8 cellular contexts compared by ENCODE assay signal in the genomic region with DNA sequence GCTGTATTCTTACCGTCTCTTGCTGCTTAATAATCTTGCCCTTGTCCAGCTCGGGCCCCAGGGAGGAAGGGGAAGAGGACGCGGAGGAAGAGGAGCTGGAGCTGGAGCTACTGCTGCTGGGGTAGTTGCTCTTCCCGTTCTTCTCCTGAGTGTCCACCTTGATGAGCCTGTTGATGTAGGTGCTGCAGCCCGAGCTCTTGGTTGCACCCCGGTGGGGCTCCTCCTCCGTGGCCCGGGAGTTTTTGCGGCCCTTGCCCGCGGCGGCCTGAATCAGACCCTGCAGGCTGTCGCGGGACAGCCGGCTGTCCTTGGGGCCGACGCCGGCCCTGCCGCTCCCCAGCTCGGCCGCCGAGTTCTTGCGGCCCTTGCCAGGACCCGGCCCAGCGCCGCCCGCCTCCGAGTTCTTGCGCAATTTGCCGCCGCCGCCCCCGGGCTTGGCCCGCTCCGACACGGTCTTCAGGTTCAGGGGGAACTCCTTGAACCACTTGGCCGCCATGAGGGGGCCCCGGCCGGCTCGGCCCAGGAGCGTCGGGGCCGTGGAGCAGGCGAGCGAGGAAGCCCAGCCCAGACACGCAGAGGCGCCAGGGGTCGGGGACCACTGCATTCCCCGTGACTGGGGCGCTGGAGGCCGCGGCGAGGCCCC. TPM values are rescaled to one million over a fixed set of nuclear protein-coding genes. Genes with fewer than 3 reads are reported as not detected.
DNase-seq lines count a peak whose midpoint lies in the region; ATAC-seq and TF ChIP-seq lines count a peak whose summit lies in the region.

No MANE protein-coding gene starts in this region.

- TF ChIP-seq EP300 in ovary (IDR thresholded peaks at IDR 0.05), result no peak

- H3K4me1 Mint-ChIP-seq in CD8-positive, alpha-beta memory T cell, result peaks cover 9 to 13% (median 11%) of the 10 kb centered on the region in 3 donors

- CTCF ChIA-PET in CD8-positive, alpha-beta memory T cell (lab: Charles Lee), result no interaction called here

- H3K27me3 ChIP-seq in CD8-positive, alpha-beta memory T cell (ENCODE audit: insufficient read depth, low read length, poor library complexity, severe bottlenecking), result peaks cover 19% of the 10 kb centered on the region
- H3K27me3 ChIP-seq in Peyer's patch (peaks cover 0 to 18% of the 10 kb centered on the region in 2 donors), heart right ventricle (peaks cover 0 to 64% (median 27%) of the 10 kb centered on the region in 7 donors), ovary (no peaks in the 10 kb centered on the region)

- TF ChIP-seq CTCF in Peyer's patch (IDR thresholded peaks at IDR 0.05), result no peak
- TF ChIP-seq CTCF in heart right ventricle (IDR thresholded peaks at IDR 0.05), result peak in 1 of 9 donors; percentile 12
- no peak for TF ChIP-seq CTCF in ovary (IDR thresholded peaks at IDR 0.05)

- peaks cover 32 to 62% of the 10 kb centered on the region in 2 donors for H3K27me3 Mint-ChIP-seq in CD8-positive, alpha-beta memory T cell

- H3K36me3 Mint-ChIP-seq in CD8-positive, alpha-beta memory T cell, result no peaks in the 10 kb centered on the region

- WGBS in heart right ventricle, 2 donors, result 3 to 4% methylated on average over 49 to 54 of the region's 54 CpGs
- WGBS in ovary, 3 donors, result 2 to 5% (median 2%) methylated on average over 28 to 54 of the region's 54 CpGs

- intact Hi-C loops in heart right ventricle (cut with DNase I) (loop anchor here in 2 of 10 donors (1.0 to 2.0 kb wide), 2 partner anchors 16 to 17 kb away; no protein-coding TSS in a partner anchor), ovary (cut with DNase I) (no loop called here)

- ATAC-seq in heart right ventricle, result peak; percentile 25 to 79 (median 62)
- ATAC-seq in GM18873 (IDR thresholded peaks at IDR 0.05; ENCODE audit: low FRiP score, unreplicated experiment), result no peak

- no peak overlapping the region for H3K27ac ChIP-seq in CD8-positive, alpha-beta memory T cell (ENCODE audit: low read depth, low read length)
- H3K27ac ChIP-seq in Peyer's patch, result peak overlapping the region; percentile 21 to 67 (median 64)
- peak overlapping the region; percentile 76 to 95 (median 89) for H3K27ac ChIP-seq in heart right ventricle
- H3K27ac ChIP-seq in ovary, result peak overlapping the region in 1 of 2 donors; percentile 37

- no peaks in the 10 kb centered on the region for H3K9me3 ChIP-seq in CD8-positive, alpha-beta memory T cell (ENCODE audit: low read length)
- H3K9me3 ChIP-seq in Peyer's patch, result peaks cover 0 to 9% (median 1%) of the 10 kb centered on the region in 4 donors
- peaks cover 0 to 13% (median 0%) of the 10 kb centered on the region in 11 donors for H3K9me3 ChIP-seq in heart right ventricle
- peaks cover 0 to 5% of the 10 kb centered on the region in 2 donors for H3K9me3 ChIP-seq in ovary

- no peak overlapping the region for H3K27ac Mint-ChIP-seq in CD8-positive, alpha-beta memory T cell

- no peak for TF ChIP-seq POLR2A in Peyer's patch (IDR thresholded peaks at IDR 0.05)
- no peak for TF ChIP-seq POLR2A in ovary (IDR thresholded peaks at IDR 0.05)

- peak overlapping the region in 5 of 7 donors; percentile 56 to 75 (median 62) for H3K4me3 Mint-ChIP-seq in CD8-positive, alpha-beta memory T cell

- no peak overlapping the region for H3K4me3 ChIP-seq in CD8-positive, alpha-beta memory T cell (ENCODE audit: low read length)
- peak overlapping the region; percentile 37 to 54 (median 48) for H3K4me3 ChIP-seq in Peyer's patch
- H3K4me3 ChIP-seq in heart right ventricle, result peak overlapping the region; percentile 48 to 79 (median 67)
- H3K4me3 ChIP-seq in ovary, result peak overlapping the region; percentile 46

- peaks cover 13% of the 10 kb centered on the region for H3K4me1 ChIP-seq in CD8-positive, alpha-beta memory T cell (ENCODE audit: insufficient read depth, low read length)
- H3K4me1 ChIP-seq in Peyer's patch, result peaks cover 3 to 17% (median 8%) of the 10 kb centered on the region in 4 donors
- H3K4me1 ChIP-seq in heart right ventricle, result peaks cover 3 to 41% (median 19%) of the 10 kb centered on the region in 9 donors
- H3K4me1 ChIP-seq in ovary (ENCODE audit: insufficient read depth), result peaks cover 5% of the 10 kb centered on the region

- H3K36me3 ChIP-seq in CD8-positive, alpha-beta memory T cell (ENCODE audit: insufficient read depth, low read length), result no peaks in the 10 kb centered on the region
- no peaks in the 10 kb centered on the region for H3K36me3 ChIP-seq in Peyer's patch
- peaks cover 0 to 25% (median 0%) of the 10 kb centered on the region in 9 donors for H3K36me3 ChIP-seq in heart right ventricle
- H3K36me3 ChIP-seq in ovary, result no peaks in the 10 kb centered on the region

- peaks cover 0 to 5% (median 0%) of the 10 kb centered on the region in 5 donors for H3K9me3 Mint-ChIP-seq in CD8-positive, alpha-beta memory T cell

- DNase-seq in CD8-positive, alpha-beta memory T cell, result peak in 1 of 5 donors; percentile 7
- DNase-seq in Peyer's patch (peak in 1 of 3 donors; percentile 59), heart right ventricle (peak; percentile 36 to 74), ovary (peak; percentile 73 to 86 (median 77)), SIG-M5 treated with dmso at 0.1 percent for 504 hours (lab: John Stamatoyannopoulos, UW; ENCODE audit: unreplicated experiment) (no peak), midbrain (lab: John Stamatoyannopoulos, UW) (no peak), Kasumi-1 (lab: John Stamatoyannopoulos, UW) (no peak)

- POLR2A ChIA-PET in CD8-positive, alpha-beta memory T cell (lab: Charles Lee), result no interaction called here

RNA-seq across cellular contexts. Expression of a gene that starts 0.5 kb away (rescaled TPM):
- total RNA-seq in CD8-positive, alpha-beta memory T cell, result not detected
- polyA plus RNA-seq in CD8-positive, alpha-beta memory T cell, result not detected
- total RNA-seq in Peyer's patch (1 to 10 TPM in 2 of 4 donors, under 1 TPM in 1, not detected in 1; 0.53 to 3.5 (median 1.6) TPM), heart right ventricle (1 to 10 TPM; 1.1 to 3.8 (median 1.8) TPM), ovary (1 to 10 TPM; 3.1 to 8.7 (median 5.8) TPM)
- polyA plus RNA-seq in heart right ventricle (10 to 100 TPM in 1 of 2 donors, 1 to 10 TPM in 1; 5.5 to 13.3 TPM), ovary (1 to 10 TPM; 4.1 to 6.2 TPM)

RNA-seq across cellular contexts. Expression of a gene that starts 0.7 kb away (rescaled TPM):
- not detected for total RNA-seq in CD8-positive, alpha-beta memory T cell
- polyA plus RNA-seq in CD8-positive, alpha-beta memory T cell, result not detected
- total RNA-seq in Peyer's patch (10 to 100 TPM in 1 of 4 donors, 1 to 10 TPM in 3; 1.6 to 19.8 (median 7.3) TPM), heart right ventricle (10 to 100 TPM in 7 of 10 donors, 1 to 10 TPM in 3; 7.9 to 19.6 (median 12.5) TPM), ovary (10 to 100 TPM in 2 of 7 donors, 1 to 10 TPM in 5; 4.3 to 20.5 (median 9.0) TPM)
- polyA plus RNA-seq in heart right ventricle (10 to 100 TPM; 13.7 to 19.6 TPM), ovary (10 to 100 TPM in 1 of 2 donors, 1 to 10 TPM in 1; 6.9 to 15.4 TPM)

RNA-seq across cellular contexts. Expression of a gene that starts 56.9 kb away (rescaled TPM):
- total RNA-seq in CD8-positive, alpha-beta memory T cell, result 10 to 100 TPM; 83.8 to 97.8 TPM
- 16.2 TPM for polyA plus RNA-seq in CD8-positive, alpha-beta memory T cell
- 100 to 1,000 TPM in 1 of 4 donors, 10 to 100 TPM in 3; 21.8 to 159 (median 30.6) TPM for total RNA-seq in Peyer's patch
- total RNA-seq in heart right ventricle, result 10 to 100 TPM; 49.1 to 83.5 (median 59.0) TPM
- polyA plus RNA-seq in heart right ventricle, result 10 to 100 TPM; 19.4 to 28.9 TPM
- total RNA-seq in ovary, result 10 to 100 TPM; 14.3 to 72.4 (median 58.5) TPM
- 100 to 1,000 TPM in 1 of 2 donors, 10 to 100 TPM in 1; 31.4 to 119 TPM for polyA plus RNA-seq in ovary

Comparison
In these comparisons a context has a peak if more than half of its experiments do, and no peak if none do; other contexts are left out.
1. DNase-seq: peak in heart right ventricle (2 of 2) and ovary (5 of 5); none in SIG-M5 treated with dmso at 0.1 percent for 504 hours (single experiment), midbrain (single experiment) and Kasumi-1 (0 of 2).